ENCODE assay signal across 9 cellular contexts in the genomic region with DNA sequence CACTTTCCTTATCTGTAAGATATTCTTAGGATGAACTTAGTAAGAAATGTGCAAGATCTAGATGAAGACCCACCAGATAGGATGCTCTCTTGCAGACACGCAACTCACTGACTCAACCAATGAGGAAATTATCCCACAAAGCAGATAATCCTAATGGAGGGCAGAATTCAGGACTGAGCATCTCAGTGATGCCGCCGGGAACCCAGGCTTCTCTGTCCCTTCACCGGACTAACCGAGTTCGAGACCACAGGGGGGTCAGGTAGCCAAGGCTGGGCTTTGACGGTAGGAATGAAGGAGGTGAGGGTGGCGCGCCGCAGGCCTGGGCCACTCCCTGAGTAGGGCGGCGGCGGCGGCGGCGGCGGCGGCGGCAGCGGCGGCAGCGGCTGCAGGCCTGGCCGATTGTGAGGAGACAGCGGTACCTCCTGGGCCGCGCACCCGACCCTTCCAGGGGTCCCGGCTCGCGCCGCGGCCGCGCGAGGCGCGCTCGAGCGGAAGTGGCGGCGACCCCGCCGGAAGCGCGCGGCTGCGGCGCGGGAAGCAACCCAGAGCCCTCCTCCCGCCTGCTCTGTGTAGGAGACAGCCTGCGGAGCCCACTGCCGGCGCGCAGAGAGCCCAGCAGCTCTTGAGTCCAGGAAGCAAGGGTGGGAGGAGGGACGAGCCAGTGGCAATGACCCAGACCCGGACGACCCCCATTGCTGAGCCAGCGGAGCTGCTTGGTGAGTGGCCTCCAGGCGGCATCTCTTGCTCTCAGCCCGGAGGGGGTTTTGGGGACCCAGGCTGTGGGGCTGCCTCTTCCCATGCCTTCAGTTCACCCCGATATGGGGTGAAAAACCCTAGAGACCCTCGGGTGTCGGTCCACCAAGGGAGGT. TPM values are rescaled to one million over a fixed set of nuclear protein-coding genes. Genes with fewer than 3 reads are reported as not detected.
DNase-seq lines count a peak whose midpoint lies in the region; ATAC-seq and TF ChIP-seq lines count a peak whose summit lies in the region.
"Had no signal": no experiment of that assay in that cellular context is flagged by ENCODE, and none has a peak within 500 bp of the region (broad histone marks: within the 10 kb centered on the region; RNA-seq: fewer than 3 reads in every experiment).

A gene with protein sequence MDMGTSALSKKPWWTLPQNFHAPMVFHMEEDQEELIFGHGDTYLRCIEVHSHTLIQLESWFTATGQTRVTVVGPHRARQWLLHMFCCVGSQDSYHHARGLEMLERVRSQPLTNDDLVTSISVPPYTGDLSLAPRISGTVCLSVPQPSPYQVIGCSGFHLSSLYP (minus strand): TSS at position 496 of the 869 bp plus-strand sequence. CDS start 20,679 bp downstream, outside the sequence.

- no peaks in the 10 kb centered on the region for H3K36me3 ChIP-seq in right lobe of liver

- H3K4me3 ChIP-seq in choroid plexus epithelial cell (ENCODE audit: low read depth, low read length) (peak within 1 kb of the TSS; percentile 78), right lobe of liver (peak within 1 kb of the TSS; percentile 48 to 66 (median 49))

- H3K9me3 ChIP-seq in right lobe of liver = no peaks in the 10 kb centered on the region

- ATAC-seq in HG02840 (IDR thresholded peaks at IDR 0.05; ENCODE audit: low FRiP score, unreplicated experiment) (peak; percentile 92), right lobe of liver (peak; percentile 68 to 83 (median 76))
- ATAC-seq: HCT116 had no signal

- TF ChIP-seq CTCF in choroid plexus epithelial cell (conservative IDR thresholded peaks at IDR 0.05; ENCODE audit: low read depth, low read length) = peak; percentile 20
- no peak for TF ChIP-seq CTCF in right lobe of liver (IDR thresholded peaks at IDR 0.05)

- H3K27me3 ChIP-seq in right lobe of liver = no peaks in the 10 kb centered on the region

- H3K27ac ChIP-seq in right lobe of liver = no peak within 1 kb of the TSS

- intact Hi-C loops in right lobe of liver (cut with DNase I) = no loop called here

- no peak for TF ChIP-seq POLR2A in right lobe of liver (IDR thresholded peaks at IDR 0.05)

- H3K4me1 ChIP-seq in right lobe of liver = no peaks in the 10 kb centered on the region

- WGBS in right lobe of liver (ENCODE audit: insufficient coverage, low coverage, low lambda C conversion rate, missing lambda C conversion rate) = 10% methylated on average over 4 of the region's 63 CpGs

- DNase-seq in SKM-1 treated with dmso at 0.1 percent for 144 hours (lab: John Stamatoyannopoulos, UW; ENCODE audit: unreplicated experiment) = peak; percentile 44
- DNase-seq in SKM-1 (lab: John Stamatoyannopoulos, UW; ENCODE audit: unreplicated experiment) = no peak
- peak; percentile 23 for DNase-seq in NCI-H2029 treated with DMSO at 0.1 percent for 48 hours (lab: John Stamatoyannopoulos, UW)
- peak in 3 of 4 experiments; percentile 13 to 38 (median 36) for DNase-seq in activated CD4-positive, CD25-positive, alpha-beta regulatory T cell (lab: John Stamatoyannopoulos, UW)
- peak; percentile 60 for DNase-seq in choroid plexus epithelial cell (ENCODE audit: low read depth)
- DNase-seq in right lobe of liver = peak in 2 of 3 donors; percentile 32 to 54
- DNase-seq in stimulated activated CD4-positive, alpha-beta T cell treated with anti-CD3 and anti-CD28 coated beads, Interleukin-4, amount 100 ng/mL, for 4 hours = peak; percentile 48 to 56

RNA-seq across cellular contexts. Expression of the gene that starts here (rescaled TPM):
- total RNA-seq in right lobe of liver = under 1 TPM in 1 of 6 experiments, not detected in 5; 0.55 TPM

Comparison
In these comparisons a context has a peak if more than half of its experiments do, and no peak if none do; other contexts are left out.
1. Peak in DNase-seq, ATAC-seq and H3K4me3 ChIP-seq in right lobe of liver; RNA of the gene not detected or under 1 TPM.